ENCODE assay signal across 15 cellular contexts in genomic region chr1:85824066-85824835, GRCh38.
DNase-seq lines count a peak whose midpoint lies in the region; TF ChIP-seq lines count a peak whose summit lies in the region.
"Had no signal": no experiment of that assay in that cellular context is flagged by ENCODE, and none has a peak within 500 bp of the region (broad histone marks: within the 10 kb centered on the region; RNA-seq: fewer than 3 reads in every experiment).

No MANE protein-coding gene starts in this region.

- no peak overlapping the region for H2BK5ac ChIP-seq in trophoblast cell (ENCODE audit: low read depth, low read length, poor library complexity)

- no peak for TF ChIP-seq CTCF in PC-9 (conservative IDR thresholded peaks at IDR 0.05)
- TF ChIP-seq CTCF in fibroblast of villous mesenchyme (IDR thresholded peaks at IDR 0.05; ENCODE audit: insufficient read depth, low read depth, low read length): peak; percentile 17

- H3K4ac ChIP-seq in trophoblast cell (ENCODE audit: low read depth, low read length): no peak overlapping the region

- H4K8ac ChIP-seq in trophoblast cell (ENCODE audit: low read depth, low read length): no peak overlapping the region

- H4K20me1 ChIP-seq in PC-9 (ENCODE audit: insufficient read depth): no peaks in the 10 kb centered on the region

- no peak overlapping the region for H3K14ac ChIP-seq in trophoblast cell (ENCODE audit: low read length)

- intact Hi-C loops in PC-9 (cut with micrococcal nuclease; ENCODE audit: unreplicated experiment): no loop called here

- H3K36me3 ChIP-seq in PC-9 (ENCODE audit: low read depth): no peaks in the 10 kb centered on the region
- H3K36me3 ChIP-seq in trophoblast cell (ENCODE audit: control insufficient read depth in 1 of 2, insufficient read depth in 2 of 2, low read length in 2 of 2): no peaks in the 10 kb centered on the region
- H3K36me3 ChIP-seq: HAP-1 had no signal

- no peak overlapping the region for H4K12ac ChIP-seq in trophoblast cell (ENCODE audit: low read depth, low read length)

- H3K4me2 ChIP-seq in PC-9 (no peak overlapping the region), trophoblast cell (ENCODE audit: low read length) (no peak overlapping the region)

- H2AFZ ChIP-seq in PC-9: no peak overlapping the region
- H2AFZ ChIP-seq in trophoblast cell (ENCODE audit: insufficient read depth, low read length, poor library complexity): no peak overlapping the region

- no peak overlapping the region for H3K9ac ChIP-seq in trophoblast cell (ENCODE audit: low read length)

- POLR2A ChIA-PET in PC-9 (lab: Charles Lee; ENCODE audit: unreplicated experiment): no interaction called here
- POLR2A ChIA-PET in HEK293T (lab: Yijun Ruan, JAX): no interaction called here

- no CpG with 5 or more reads among the region's 9 CpGs for WGBS in trophoblast cell (ENCODE audit: extremely low coverage, insufficient coverage, insufficient read length)

- H3K4me1 ChIP-seq in PC-9 (replicated peaks; ENCODE audit: insufficient read depth) (peaks cover 36% of the 10 kb centered on the region), trophoblast cell (ENCODE audit: control insufficient read depth in 1 of 2, insufficient read depth in 2 of 2, low read length in 2 of 2) (no peaks in the 10 kb centered on the region)

- H2BK12ac ChIP-seq in trophoblast cell (ENCODE audit: low read length): no peak overlapping the region

- H3K79me2 ChIP-seq in PC-9 (ENCODE audit: low read depth) (no peaks in the 10 kb centered on the region), trophoblast cell (ENCODE audit: control insufficient read depth, insufficient read depth, low read length, poor library complexity) (no peaks in the 10 kb centered on the region)

- H3K79me1 ChIP-seq in trophoblast cell (ENCODE audit: low read length): no peaks in the 10 kb centered on the region

- no TSS peak for BruUV-seq in PC-9 (replicated peaks; lab: Mats Ljungman, UMichigan)

- peak; percentile 6 for DNase-seq in SIG-M5 treated with dmso at 0.1 percent for 504 hours (lab: John Stamatoyannopoulos, UW; ENCODE audit: unreplicated experiment)
- no peak for DNase-seq in SIG-M5 (lab: John Stamatoyannopoulos, UW)
- DNase-seq in PC-9: peak in 1 of 2 experiments; percentile 63
- no peak for DNase-seq in fibroblast of villous mesenchyme (ENCODE audit: low read depth)
- DNase-seq in trophoblast cell: peak; percentile 88 to 95
- no peak for DNase-seq in NCI-H1048 (lab: John Stamatoyannopoulos, UW)
- no peak for DNase-seq in NCI-H2196 (lab: John Stamatoyannopoulos, UW; ENCODE audit: unreplicated experiment)
- no peak for DNase-seq in HEK293T (ENCODE audit: extremely low spot score)
- DNase-seq: C1 segment of cervical spinal cord, COR-L47, NCI-H1092, NCI-H1694, NCI-H774, SHP77 treated with DMSO at 0.1 percent for 48 hours had no signal

- H3K4me3 ChIP-seq in PC-9 (no peak overlapping the region), fibroblast of villous mesenchyme (ENCODE audit: low read depth, low read length) (no peak overlapping the region), trophoblast cell (ENCODE audit: low read depth, low read length) (no peak overlapping the region)
- H3K4me3 ChIP-seq: HAP-1 had no signal

- no peak overlapping the region for H4K91ac ChIP-seq in trophoblast cell (ENCODE audit: low read depth, low read length)

- H3K23ac ChIP-seq in trophoblast cell (ENCODE audit: low read length): no peak overlapping the region

- H2AK5ac ChIP-seq in trophoblast cell (ENCODE audit: low read length): no peak overlapping the region

- CTCF ChIA-PET in PC-9 (lab: Charles Lee): no interaction called here
- CTCF ChIA-PET in HEK293T (lab: Yijun Ruan, JAX): no interaction called here

- H3K27me3 ChIP-seq in PC-9 (ENCODE audit: insufficient read depth, low read depth): no peaks in the 10 kb centered on the region
- no peaks in the 10 kb centered on the region for H3K27me3 ChIP-seq in trophoblast cell (ENCODE audit: insufficient read depth, low read length)

- H2BK120ac ChIP-seq in trophoblast cell (ENCODE audit: insufficient read depth, low read length, poor library complexity): no peak overlapping the region

- H3F3A ChIP-seq in PC-9 (ENCODE audit: insufficient read depth, low read depth): peaks cover 12% of the 10 kb centered on the region

- H3K9me3 ChIP-seq in PC-9 (ENCODE audit: insufficient read depth, low read depth): peaks cover 3% of the 10 kb centered on the region; the same call in 1 of the 2 replicates
- no peaks in the 10 kb centered on the region for H3K9me3 ChIP-seq in trophoblast cell (ENCODE audit: insufficient read depth, low read depth, low read length)
- H3K9me3 ChIP-seq: HAP-1 had no signal

- H3K27ac ChIP-seq in PC-9: peak overlapping the region; percentile 76; the same call in 1 of the 2 replicates
- H3K27ac ChIP-seq in trophoblast cell (ENCODE audit: low read depth, low read length): no peak overlapping the region

- H3K9me2 ChIP-seq in PC-9 (ENCODE audit: insufficient read depth): no peaks in the 10 kb centered on the region

- no peak overlapping the region for H3K18ac ChIP-seq in trophoblast cell (ENCODE audit: low read length)

TF ChIP-seq in HEK293T, 16 proteins besides CTCF, POLR2A, EP300 and RAD21:
- TF ChIP-seq SUZ12 (IDR thresholded peaks at IDR 0.05) (no peak), HDGF (IDR thresholded peaks at IDR 0.05; ENCODE audit: borderline replicate concordance) (no peak), NFRKB (IDR thresholded peaks at IDR 0.05) (no peak), ELF4 (IDR thresholded peaks at IDR 0.05) (no peak), ZNF384 (IDR thresholded peaks at IDR 0.05) (no peak), FOXM1 (IDR thresholded peaks at IDR 0.05; ENCODE audit: borderline replicate concordance) (no peak), TARDBP (IDR thresholded peaks at IDR 0.05) (no peak), SP1 (IDR thresholded peaks at IDR 0.05) (no peak), CTBP1 (IDR thresholded peaks at IDR 0.05; ENCODE audit: borderline replicate concordance) (no peak), LEF1 (IDR thresholded peaks at IDR 0.05; ENCODE audit: borderline replicate concordance) (no peak), FOXA1 (IDR thresholded peaks at IDR 0.05) (no peak), FOXK2 (IDR thresholded peaks at IDR 0.05) (no peak), L3MBTL2 (conservative IDR thresholded peaks at IDR 0.05) (no peak), BHLHE40 (IDR thresholded peaks at IDR 0.05; ENCODE audit: borderline replicate concordance) (no peak), ARNT (IDR thresholded peaks at IDR 0.05) (no peak)
- TF ChIP-seq, protein P1, sequence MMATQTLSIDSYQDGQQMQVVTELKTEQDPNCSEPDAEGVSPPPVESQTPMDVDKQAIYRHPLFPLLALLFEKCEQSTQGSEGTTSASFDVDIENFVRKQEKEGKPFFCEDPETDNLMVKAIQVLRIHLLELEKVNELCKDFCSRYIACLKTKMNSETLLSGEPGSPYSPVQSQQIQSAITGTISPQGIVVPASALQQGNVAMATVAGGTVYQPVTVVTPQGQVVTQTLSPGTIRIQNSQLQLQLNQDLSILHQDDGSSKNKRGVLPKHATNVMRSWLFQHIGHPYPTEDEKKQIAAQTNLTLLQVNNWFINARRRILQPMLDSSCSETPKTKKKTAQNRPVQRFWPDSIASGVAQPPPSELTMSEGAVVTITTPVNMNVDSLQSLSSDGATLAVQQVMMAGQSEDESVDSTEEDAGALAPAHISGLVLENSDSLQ (IDR thresholded peaks at IDR 0.05): no peak

Comparison
In these comparisons a context has a peak if more than half of its experiments do, and no peak if none do; other contexts are left out.
1. DNase-seq: peak in SIG-M5 treated with dmso at 0.1 percent for 504 hours (single experiment) and trophoblast cell (2 of 2); none in SIG-M5 (single experiment), fibroblast of villous mesenchyme (single experiment), NCI-H1048 (single experiment), NCI-H2196 (single experiment) and HEK293T (single experiment).